Comparison of ENCODE assay signal across 17 cellular contexts in the genomic region with DNA sequence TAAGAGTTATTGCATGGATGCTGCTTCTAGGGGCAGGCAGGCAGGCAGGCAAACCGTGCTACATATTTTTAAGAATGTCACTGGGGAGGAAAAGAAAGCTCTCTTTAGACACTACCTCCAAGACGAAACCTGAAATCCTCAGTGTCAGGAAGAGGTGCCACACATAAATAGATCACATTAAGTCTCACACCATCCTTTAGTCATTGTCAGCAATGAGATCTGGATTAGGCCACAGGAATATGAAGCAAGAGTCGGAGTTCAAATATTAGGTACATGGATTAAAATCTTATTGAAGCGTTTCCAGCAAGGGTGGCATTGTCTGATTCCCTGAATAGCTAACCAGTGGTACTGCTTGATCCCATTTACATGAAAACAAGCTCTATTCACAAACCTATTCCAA.
A peak's percentile ranks its signal among the peaks of the same experiment; 100 is the strongest.
DNase-seq lines count a peak whose midpoint lies in the region; ATAC-seq and TF ChIP-seq lines count a peak whose summit lies in the region.
"Had no signal": no experiment of that assay in that cellular context is flagged by ENCODE, and none has a peak within 500 bp of the region (broad histone marks: within the 10 kb centered on the region; RNA-seq: fewer than 3 reads in every experiment).

No MANE protein-coding gene starts in this region.

- no peaks in the 10 kb centered on the region for H3K27me3 Mint-ChIP-seq in GM23338 (ENCODE audit: insufficient read depth, low read depth, poor library complexity)
- no peaks in the 10 kb centered on the region for H3K27me3 Mint-ChIP-seq in glutamatergic neuron (ENCODE audit: unreplicated experiment)
- no peaks in the 10 kb centered on the region for H3K27me3 Mint-ChIP-seq in activated CD4-positive, alpha-beta T cell treated with anti-CD3 and anti-CD28 coated beads, Interleukin-2, amount 10 ng/mL, durations not matched to agents 24 days and 14 days

- intact Hi-C loops in PC-3 (cut with micrococcal nuclease) = loop anchor here (2.0 kb wide), 1 partner anchor 15 kb away; no protein-coding TSS in a partner anchor
- intact Hi-C loops in activated CD4-positive, alpha-beta T cell treated with anti-CD3 and anti-CD28 coated beads, Interleukin-2, amount 10 ng/mL, durations not matched to agents 24 days and 14 days (cut with micrococcal nuclease) = no loop called here

- ATAC-seq in GM23338 (peak; percentile 40), HG03521 (IDR thresholded peaks at IDR 0.05; ENCODE audit: unreplicated experiment) (no peak), PC-3 (no peak)
- ATAC-seq: SK-N-SH treated with all-trans-retinoic acid at 6 μM for 48 hours had no signal

- CTCF ChIA-PET in PC-3 (lab: Charles Lee) = interaction anchor here (1.2 kb wide), 1 partner anchor 209 kb away, joined by 3 read pairs; no protein-coding TSS in a partner anchor

- H3K27me3 ChIP-seq in GM23338 (ENCODE audit: insufficient read depth) (no peaks in the 10 kb centered on the region), PC-3 (ENCODE audit: low read length) (no peaks in the 10 kb centered on the region)

- H3K4me3 ChIP-seq in GM23338 (no peak overlapping the region), PC-3 (ENCODE audit: low read length) (no peak overlapping the region)

- no peaks in the 10 kb centered on the region for H3K9me2 ChIP-seq in GM23338 (ENCODE audit: insufficient read depth)
- no peaks in the 10 kb centered on the region for H3K9me2 ChIP-seq in PC-3 (replicated peaks; ENCODE audit: low read length)

- H3K27ac ChIP-seq in GM23338 (ENCODE audit: low read depth) (0 out of 2 replicates have a peak overlapping the region, but pooled peaks have one; percentile 34), PC-3 (ENCODE audit: low read length) (no peak overlapping the region)
- H3K27ac ChIP-seq: C4-2B, RWPE1 had no signal

- H3K4me1 ChIP-seq in GM23338 (ENCODE audit: insufficient read depth) = peaks cover 46% of the 10 kb centered on the region
- peaks cover 22% of the 10 kb centered on the region for H3K4me1 ChIP-seq in PC-3 (ENCODE audit: insufficient read depth, low read length)

- POLR2A ChIA-PET in PC-3 (lab: Charles Lee; ENCODE audit: unreplicated experiment) = no interaction called here

- no peaks in the 10 kb centered on the region for H3K36me3 ChIP-seq in GM23338 (ENCODE audit: insufficient read depth)
- H3K36me3 ChIP-seq in PC-3 (ENCODE audit: low read depth, low read length) = no peaks in the 10 kb centered on the region

- H3K9me3 ChIP-seq in PC-3 (ENCODE audit: low read length) = no peaks in the 10 kb centered on the region

- DNase-seq in GM23338 (ENCODE audit: low spot score) = no peak
- peak; percentile 53 for DNase-seq in NCI-H82 (lab: John Stamatoyannopoulos, UW)
- no peak for DNase-seq in glutamatergic neuron
- peak; percentile 29 for DNase-seq in pons (ENCODE audit: low spot score)
- DNase-seq in PC-3 = no peak
- DNase-seq in activated CD4-positive, alpha-beta T cell treated with anti-CD3 and anti-CD28 coated beads, Interleukin-2, amount 10 ng/mL, durations not matched to agents 24 days and 14 days = no peak
- DNase-seq: HCEC 1CT, NCI-H1105, NCI-H2081 treated with DMSO at 0.1 percent for 48 hours, NCI-H2227 treated with DMSO at 0.1 percent for 48 hours, NCI-H510A treated with DMSO at 0.1 percent for 48 hours, NCI-H774, SIG-M5 had no signal

- H3F3A ChIP-seq in GM23338 (replicated peaks; ENCODE audit: low read depth) = no peaks in the 10 kb centered on the region
- H3F3A ChIP-seq in PC-3 (ENCODE audit: low read length, unreplicated experiment) = no peaks in the 10 kb centered on the region

- H3K4me3 Mint-ChIP-seq in GM23338 = no peak overlapping the region
- H3K4me3 Mint-ChIP-seq in glutamatergic neuron (ENCODE audit: unreplicated experiment) = peak overlapping the region; percentile 7
- no peak overlapping the region for H3K4me3 Mint-ChIP-seq in activated CD4-positive, alpha-beta T cell treated with anti-CD3 and anti-CD28 coated beads, Interleukin-2, amount 10 ng/mL, durations not matched to agents 24 days and 14 days

- no peak overlapping the region for H3K9ac ChIP-seq in PC-3 (ENCODE audit: low read length)

- no peaks in the 10 kb centered on the region for H3K36me3 Mint-ChIP-seq in GM23338 (ENCODE audit: low read depth)
- no peaks in the 10 kb centered on the region for H3K36me3 Mint-ChIP-seq in glutamatergic neuron (ENCODE audit: unreplicated experiment)
- H3K36me3 Mint-ChIP-seq in activated CD4-positive, alpha-beta T cell treated with anti-CD3 and anti-CD28 coated beads, Interleukin-2, amount 10 ng/mL, durations not matched to agents 24 days and 14 days (ENCODE audit: low read depth) = no peaks in the 10 kb centered on the region

- H3K79me2 ChIP-seq in GM23338 (replicated peaks; ENCODE audit: insufficient read depth) (no peaks in the 10 kb centered on the region), PC-3 (ENCODE audit: low read length) (no peaks in the 10 kb centered on the region)

- peak overlapping the region; percentile 19 for H3K4me2 ChIP-seq in GM23338
- H3K4me2 ChIP-seq in PC-3 (ENCODE audit: low read length) = no peak overlapping the region

- BruUV-seq in PC-3 (replicated peaks; lab: Mats Ljungman, UMichigan) = no TSS peak

- peaks cover 39% of the 10 kb centered on the region for H3K4me1 Mint-ChIP-seq in GM23338
- H3K4me1 Mint-ChIP-seq in glutamatergic neuron (ENCODE audit: low read depth, unreplicated experiment) = peaks cover 12% of the 10 kb centered on the region
- H3K4me1 Mint-ChIP-seq in activated CD4-positive, alpha-beta T cell treated with anti-CD3 and anti-CD28 coated beads, Interleukin-2, amount 10 ng/mL, durations not matched to agents 24 days and 14 days = no peaks in the 10 kb centered on the region

- TF ChIP-seq CTCF in GM23338 (conservative IDR thresholded peaks at IDR 0.05; ENCODE audit: low read depth in 2 of 2) (no peak), glutamatergic neuron (IDR thresholded peaks at IDR 0.05; ENCODE audit: partially characterized antibody, unreplicated experiment) (no peak), PC-3 (conservative IDR thresholded peaks at IDR 0.05; ENCODE audit: low read depth, low read length) (no peak)

- H4K20me1 ChIP-seq in GM23338 (replicated peaks; ENCODE audit: insufficient read depth) = no peaks in the 10 kb centered on the region
- H4K20me1 ChIP-seq in PC-3 (ENCODE audit: low read length) = no peaks in the 10 kb centered on the region

- H2AFZ ChIP-seq in GM23338 (no peak overlapping the region), PC-3 (ENCODE audit: low read length) (no peak overlapping the region)

- H3K27ac Mint-ChIP-seq in GM23338 = peak overlapping the region; percentile 47
- no peak overlapping the region for H3K27ac Mint-ChIP-seq in glutamatergic neuron (ENCODE audit: unreplicated experiment)
- no peak overlapping the region for H3K27ac Mint-ChIP-seq in activated CD4-positive, alpha-beta T cell treated with anti-CD3 and anti-CD28 coated beads, Interleukin-2, amount 10 ng/mL, durations not matched to agents 24 days and 14 days

- H3K9me3 Mint-ChIP-seq in GM23338 (no peaks in the 10 kb centered on the region), glutamatergic neuron (ENCODE audit: unreplicated experiment) (no peaks in the 10 kb centered on the region)
- no peaks in the 10 kb centered on the region for H3K9me3 Mint-ChIP-seq in activated CD4-positive, alpha-beta T cell treated with anti-CD3 and anti-CD28 coated beads, Interleukin-2, amount 10 ng/mL, durations not matched to agents 24 days and 14 days

TF ChIP-seq in GM23338, 12 proteins besides CTCF, POLR2A, EP300 and RAD21 (continues in another document):
- TF ChIP-seq EZH2phosphoT487 (IDR thresholded peaks at IDR 0.05; ENCODE audit: unreplicated experiment) (no peak), ZNF331 (CRISPR knock-in tag; IDR thresholded peaks at IDR 0.05; ENCODE audit: low read depth) (no peak), NANOG (IDR thresholded peaks at IDR 0.05; ENCODE audit: borderline replicate concordance) (no peak)

Comparison
In these comparisons a context has a peak if more than half of its experiments do, and no peak if none do; other contexts are left out.
1. DNase-seq: peak in NCI-H82 (single experiment) and pons (single experiment); none in GM23338 (single experiment), glutamatergic neuron (single experiment), PC-3 (single experiment) and activated CD4-positive, alpha-beta T cell treated with anti-CD3 and anti-CD28 coated beads, Interleukin-2, amount 10 ng/mL, durations not matched to agents 24 days and 14 days (single experiment).